Comparison of ENCODE assay signal across 25 cellular contexts in genomic region chr14:81784084-81784483, GRCh38.
"Had no signal": no experiment of that assay in that cellular context is flagged by ENCODE, and none has a peak within 500 bp of the region (broad histone marks: within the 10 kb centered on the region; RNA-seq: fewer than 3 reads in every experiment).

No MANE protein-coding gene starts in this region.

- ATAC-seq: activated CD4-positive, alpha-beta T cell treated with anti-CD3 and anti-CD28 coated beads for 36 hours; activated naive CD4-positive, alpha-beta T cell treated with anti-CD3 and anti-CD28 coated beads, Interleukin-2, amount 50 U/mL, for 72 hours; activated T-helper 17 cell treated with anti-CD3 and anti-CD28 coated beads, Interleukin-2, amount 50 U/mL, for 72 hours; gastroesophageal sphincter; heart left ventricle; left lobe of liver; naive thymus-derived CD8-positive, alpha-beta T cell; right cardiac atrium; stimulated activated naive CD8-positive, alpha-beta T cell treated with anti-CD3 and anti-CD28 coated beads, Interleukin-15, Interleukin-2, amounts not matched to agents 100 U/mL and 50 U/mL, for 24 hours; T-helper 17 cell had no signal

- H3K4me1 ChIP-seq: esophagus squamous epithelium, gastroesophageal sphincter, heart left ventricle, neural progenitor cell, transverse colon had no signal

- H3K27me3 ChIP-seq: esophagus squamous epithelium, gastroesophageal sphincter, heart left ventricle, neural progenitor cell, transverse colon had no signal

- H3K4me3 ChIP-seq: coronary artery, esophagus squamous epithelium, gastroesophageal sphincter, heart left ventricle, lung, neural progenitor cell, transverse colon had no signal

- H3K36me3 ChIP-seq: esophagus squamous epithelium, gastroesophageal sphincter, heart left ventricle, neural progenitor cell, transverse colon had no signal

- DNase-seq: activated B cell treated with CpG ODN at 0.5 μM for 24 hours; activated CD4-positive, alpha-beta T cell treated with anti-CD3 and anti-CD28 coated beads for 36 hours; activated CD4-positive, alpha-beta T cell treated with anti-CD3 and anti-CD28 coated beads, Interleukin-2, amount 50 U/mL, for 4 hours; activated CD8-positive, alpha-beta memory T cell treated with anti-CD3 and anti-CD28 coated beads for 24 hours; activated CD8-positive, alpha-beta memory T cell treated with anti-CD3 and anti-CD28 coated beads, Interleukin-2, amount 50 U/mL, for 4 hours; activated T-cell treated with anti-CD3 and anti-CD28 coated beads, Interleukin-2, amount 50 U/mL, for 24 hours; cerebellar nuclear complex; esophagus squamous epithelium; heart left ventricle; islet precursor cell; naive thymus-derived CD8-positive, alpha-beta T cell; stimulated activated CD4-positive, alpha-beta T cell treated with anti-CD3 and anti-CD28 coated beads, Interleukin-12 subunit alpha, Interleukin-12 subunit beta, amount 100 ng/mL, for 4 hours; stimulated activated CD4-positive, alpha-beta T cell treated with anti-CD3 and anti-CD28 coated beads, Interleukin-4, amount 100 ng/mL, for 4 hours; stimulated activated naive CD8-positive, alpha-beta T cell treated with anti-CD3 and anti-CD28 coated beads, Interleukin-15, Interleukin-2, amounts not matched to agents 100 U/mL and 50 U/mL, for 24 hours; SW 1271; T-helper 17 cell; transverse colon had no signal

- H3K9me3 ChIP-seq: esophagus squamous epithelium, gastroesophageal sphincter, transverse colon had no signal
